In the genomic region with DNA sequence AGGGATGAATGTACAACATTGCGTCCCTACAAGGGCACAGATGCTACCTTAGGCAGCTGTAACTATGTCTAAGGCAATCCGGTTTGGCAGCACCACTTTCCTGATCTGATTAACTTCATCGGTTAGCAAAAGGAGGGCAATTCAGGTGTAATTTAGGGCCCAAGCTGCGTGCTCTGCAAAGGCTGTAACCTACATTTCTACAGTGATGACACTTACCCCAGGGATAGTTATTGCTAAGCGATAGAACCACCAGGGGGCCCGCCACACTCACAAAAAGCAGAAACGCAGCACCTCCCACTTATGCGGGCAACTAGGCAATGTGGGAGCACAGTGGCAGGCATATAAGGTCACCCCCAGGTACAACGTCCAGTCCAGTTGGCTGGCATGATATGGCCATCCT, we compare ENCODE assay signal across 1 cellular context.
TF ChIP-seq lines count a peak whose summit lies in the region.

No MANE protein-coding gene starts in this region.

TF ChIP-seq in HCT116, 20 proteins besides CTCF, POLR2A, EP300 and RAD21 (continued from another document):
- no peak for TF ChIP-seq REST (IDR thresholded peaks at IDR 0.05; ENCODE audit: low read depth)
- no peak for TF ChIP-seq CBX3 (IDR thresholded peaks at IDR 0.05; ENCODE audit: low read depth)
- no peak for TF ChIP-seq SIN3A (IDR thresholded peaks at IDR 0.05; ENCODE audit: low read depth)
